10 cellular contexts compared by ENCODE assay signal in genomic region chr5:96381526-96381925, GRCh38. TPM values are rescaled to one million over a fixed set of nuclear protein-coding genes. Genes with fewer than 3 reads are reported as not detected.
DNase-seq lines count a peak whose midpoint lies in the region; ATAC-seq, FAIRE-seq and TF ChIP-seq lines count a peak whose summit lies in the region.
"Had no signal": no experiment of that assay in that cellular context is flagged by ENCODE, and none has a peak within 500 bp of the region (broad histone marks: within the 10 kb centered on the region; RNA-seq: fewer than 3 reads in every experiment).

No MANE protein-coding gene starts in this region.

- no peak overlapping the region for H3K27ac ChIP-seq in CD4-positive, CD25-positive, alpha-beta regulatory T cell (ENCODE audit: insufficient read depth, low read length, poor library complexity, severe bottlenecking)
- no peak overlapping the region for H3K27ac ChIP-seq in endothelial cell of umbilical vein (ENCODE audit: insufficient read depth, low read depth, low read length)
- H3K27ac ChIP-seq: esophagus muscularis mucosa had no signal

- peaks cover 25% of the 10 kb centered on the region for H3K27me3 Mint-ChIP-seq in CD4-positive, CD25-positive, alpha-beta regulatory T cell
- H3K27me3 Mint-ChIP-seq in osteocyte (ENCODE audit: unreplicated experiment), result peaks cover 8% of the 10 kb centered on the region

- H3K4me1 Mint-ChIP-seq in CD4-positive, CD25-positive, alpha-beta regulatory T cell, result peaks cover 0 to 4% (median 0%) of the 10 kb centered on the region in 4 donors
- peaks cover 10% of the 10 kb centered on the region for H3K4me1 Mint-ChIP-seq in osteocyte (ENCODE audit: unreplicated experiment)

- H3K9me3 ChIP-seq in CD4-positive, CD25-positive, alpha-beta regulatory T cell (ENCODE audit: control insufficient read depth in 2 of 2, low read length in 2 of 2), result no peaks in the 10 kb centered on the region
- no peaks in the 10 kb centered on the region for H3K9me3 ChIP-seq in endothelial cell of umbilical vein (replicated peaks; ENCODE audit: control insufficient read depth, insufficient read depth, low read length)
- H3K9me3 ChIP-seq: esophagus muscularis mucosa had no signal

- peaks cover 0 to 3% (median 0%) of the 10 kb centered on the region in 7 donors for H3K9me3 Mint-ChIP-seq in CD4-positive, CD25-positive, alpha-beta regulatory T cell
- no peaks in the 10 kb centered on the region for H3K9me3 Mint-ChIP-seq in osteocyte (ENCODE audit: unreplicated experiment)

- no peaks in the 10 kb centered on the region for H3K79me2 ChIP-seq in endothelial cell of umbilical vein (ENCODE audit: control insufficient read depth, insufficient read depth, low read length)

- TF ChIP-seq CTCF in endothelial cell of umbilical vein (IDR thresholded peaks at IDR 0.05; ENCODE audit: extremely low read depth in 1 of 2, insufficient read depth in 1 of 2, low read depth in 1 of 2, low read length in 2 of 2) (no peak), osteocyte (IDR thresholded peaks at IDR 0.05) (no peak)

- FAIRE-seq in endothelial cell of umbilical vein (lab: Jason Lieb, UNC), result peak; percentile 31

- H3K4me3 Mint-ChIP-seq in CD4-positive, CD25-positive, alpha-beta regulatory T cell, result no peak overlapping the region
- H3K4me3 Mint-ChIP-seq in osteocyte (ENCODE audit: unreplicated experiment), result no peak overlapping the region

- H3K4me3 ChIP-seq in CD4-positive, CD25-positive, alpha-beta regulatory T cell (ENCODE audit: low read depth, low read length), result no peak overlapping the region
- H3K4me3 ChIP-seq in endothelial cell of umbilical vein (replicated peaks in 1 of 3; ENCODE audit: insufficient read depth in 1 of 3, low read depth in 1 of 3, low read length in 3 of 3), result no peak overlapping the region
- H3K4me3 ChIP-seq: esophagus muscularis mucosa had no signal

- intact Hi-C loops in endothelial cell of umbilical vein (cut with micrococcal nuclease), result no loop called here

- TF ChIP-seq POLR2A in endothelial cell of umbilical vein (IDR thresholded peaks at IDR 0.05; ENCODE audit: low read depth, low read length), result no peak

- H2AFZ ChIP-seq in endothelial cell of umbilical vein (ENCODE audit: low read depth, low read length), result no peak overlapping the region

- no peak overlapping the region for H3K9ac ChIP-seq in endothelial cell of umbilical vein (replicated peaks; ENCODE audit: extremely low read depth, insufficient read depth, low read length)

- H3K4me2 ChIP-seq in endothelial cell of umbilical vein (ENCODE audit: insufficient read depth, low read length), result no peak overlapping the region

- H3K4me1 ChIP-seq in CD4-positive, CD25-positive, alpha-beta regulatory T cell (ENCODE audit: control insufficient read depth, insufficient read depth, low read length, poor library complexity, severe bottlenecking), result no peaks in the 10 kb centered on the region
- H3K4me1 ChIP-seq in endothelial cell of umbilical vein (ENCODE audit: control insufficient read depth, extremely low read depth, insufficient read depth, low read length), result peaks cover 10% of the 10 kb centered on the region

- H3K9me1 ChIP-seq in endothelial cell of umbilical vein (replicated peaks; ENCODE audit: control insufficient read depth, extremely low read depth, insufficient read depth, low read length), result no peaks in the 10 kb centered on the region

- POLR2A ChIA-PET in endothelial cell of umbilical vein (lab: Charles Lee), result no interaction called here

- no peaks in the 10 kb centered on the region for H3K36me3 ChIP-seq in CD4-positive, CD25-positive, alpha-beta regulatory T cell (ENCODE audit: control insufficient read depth, insufficient read depth, low read length)
- H3K36me3 ChIP-seq in endothelial cell of umbilical vein (ENCODE audit: control insufficient read depth in 2 of 2, extremely low read depth in 1 of 2, insufficient read depth in 2 of 2, low read length in 2 of 2), result no peaks in the 10 kb centered on the region
- H3K36me3 ChIP-seq: esophagus muscularis mucosa had no signal

- BruUV-seq in endothelial cell of umbilical vein (replicated peaks; lab: Mats Ljungman, UMichigan), result no TSS peak

- H4K20me1 ChIP-seq in endothelial cell of umbilical vein (replicated peaks; ENCODE audit: control insufficient read depth, extremely low read depth, insufficient read depth, low read length), result no peaks in the 10 kb centered on the region

- H3K27ac Mint-ChIP-seq in CD4-positive, CD25-positive, alpha-beta regulatory T cell, result no peak overlapping the region
- H3K27ac Mint-ChIP-seq in osteocyte (ENCODE audit: unreplicated experiment), result no peak overlapping the region

- CTCF ChIA-PET in endothelial cell of umbilical vein (lab: Charles Lee), result interaction anchor here (1.1 kb wide), 1 partner anchor 11 kb away, joined by 4 read pairs; no protein-coding TSS in a partner anchor

- peaks cover 12% of the 10 kb centered on the region for H3K27me3 ChIP-seq in CD4-positive, CD25-positive, alpha-beta regulatory T cell (ENCODE audit: control insufficient read depth, insufficient read depth, low read length)
- H3K27me3 ChIP-seq in endothelial cell of umbilical vein (ENCODE audit: control insufficient read depth in 2 of 2, insufficient read depth in 2 of 2, low read length in 2 of 2), result no peaks in the 10 kb centered on the region
- H3K27me3 ChIP-seq: esophagus muscularis mucosa had no signal

- peak in 1 of 3 donors; percentile 8 for DNase-seq in CD4-positive, CD25-positive, alpha-beta regulatory T cell
- DNase-seq in NCI-H524 treated with DMSO at 0.1 percent for 48 hours (lab: John Stamatoyannopoulos, UW) (peak; percentile 3), endothelial cell of umbilical vein (ENCODE audit: low read depth, low spot score) (no peak), osteocyte (ENCODE audit: extremely low spot score, unreplicated experiment) (no peak), middle frontal gyrus (ENCODE audit: extremely low spot score, low spot score) (no peak)
- DNase-seq: Calu3 had no signal

- ATAC-seq in CD4-positive, CD25-positive, alpha-beta regulatory T cell (ENCODE audit: low read depth in 2 of 2), result peak; percentile 31 to 55
- ATAC-seq in GM18867 (IDR thresholded peaks at IDR 0.05; ENCODE audit: unreplicated experiment) (peak; percentile 63), HG03521 (IDR thresholded peaks at IDR 0.05; ENCODE audit: unreplicated experiment) (no peak)
- no peak for ATAC-seq in activated CD4-positive, CD25-positive, alpha-beta regulatory T cell treated with anti-CD3 and anti-CD28 coated beads, Interleukin-2, amount 50 U/mL, for 24 hours

- dilution Hi-C loops in endothelial cell of umbilical vein (cut with MboI; ENCODE audit: extremely low pct_ligation_motif_present, low sequenced_read_pairs), result no loop called here

- no peaks in the 10 kb centered on the region for H3K36me3 Mint-ChIP-seq in CD4-positive, CD25-positive, alpha-beta regulatory T cell
- no peaks in the 10 kb centered on the region for H3K36me3 Mint-ChIP-seq in osteocyte (ENCODE audit: unreplicated experiment)

TF ChIP-seq in endothelial cell of umbilical vein, 7 proteins besides CTCF, POLR2A, EP300 and RAD21:
- TF ChIP-seq MYC (IDR thresholded peaks at IDR 0.05; ENCODE audit: low read depth, low read length) (no peak), FOS (IDR thresholded peaks at IDR 0.05; ENCODE audit: borderline replicate concordance, insufficient read depth, low read length) (no peak), GATA2 (IDR thresholded peaks at IDR 0.05; ENCODE audit: insufficient read depth, insufficient read length, low read depth, low read length) (no peak), EZH2 (IDR thresholded peaks at IDR 0.05; ENCODE audit: borderline replicate concordance, low read depth, low read length, severe bottlenecking) (no peak), POLR2AphosphoS5 (IDR thresholded peaks at IDR 0.05; ENCODE audit: insufficient read depth, low read depth, low read length) (no peak)
- TF ChIP-seq, protein P1, sequence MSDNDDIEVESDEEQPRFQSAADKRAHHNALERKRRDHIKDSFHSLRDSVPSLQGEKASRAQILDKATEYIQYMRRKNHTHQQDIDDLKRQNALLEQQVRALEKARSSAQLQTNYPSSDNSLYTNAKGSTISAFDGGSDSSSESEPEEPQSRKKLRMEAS (IDR thresholded peaks at IDR 0.05; ENCODE audit: insufficient read depth, insufficient read length), result no peak
TF ChIP-seq in endothelial cell of umbilical vein: peak in this region for 0.

RNA-seq across cellular contexts. Expression of gene PCSK1, which starts 51.5 kb away (rescaled TPM):
- total RNA-seq in CD4-positive, CD25-positive, alpha-beta regulatory T cell, result not detected
- polyA plus RNA-seq in CD4-positive, CD25-positive, alpha-beta regulatory T cell, result not detected
- total RNA-seq in endothelial cell of umbilical vein (4.3 and 8.7 TPM in 2 replicates), osteocyte (not detected in 2 replicates)
- 0.75 and 0.95 TPM in 2 replicates for polyA plus RNA-seq in endothelial cell of umbilical vein
- polyA plus RNA-seq in endothelial cell of umbilical vein (2011; cell fraction: cytosol; rRNA removed), result 1.1 and 1.7 TPM in 2 replicates
- 1.3 and 1.5 TPM in 2 replicates for polyA plus RNA-seq in endothelial cell of umbilical vein (2011; cell fraction: nucleus; rRNA removed)
- 3.1 and 4.5 TPM in 2 replicates for polyA plus RNA-seq in endothelial cell of umbilical vein (2012)
- 1.1 and 1.8 TPM in 2 replicates for polyA minus RNA-seq in endothelial cell of umbilical vein
- 2.6 TPM for polyA minus RNA-seq in endothelial cell of umbilical vein (2011; cell fraction: cytosol; rRNA and poly(A)+ RNA removed)
- 0.67 and 1.8 TPM in 2 replicates for polyA minus RNA-seq in endothelial cell of umbilical vein (2011; cell fraction: nucleus; rRNA and poly(A)+ RNA removed)
- total RNA-seq: Calu3 had no signal

Comparison
In these comparisons a context has a peak if more than half of its experiments do, and no peak if none do; other contexts are left out.
1. ATAC-seq: peak in CD4-positive, CD25-positive, alpha-beta regulatory T cell (2 of 2) and GM18867 (single experiment); none in HG03521 (single experiment) and activated CD4-positive, CD25-positive, alpha-beta regulatory T cell treated with anti-CD3 and anti-CD28 coated beads, Interleukin-2, amount 50 U/mL, for 24 hours (0 of 2).